In genomic region chr6:144644776-144645175, GRCh38 we compare ENCODE assay signal across 12 cellular contexts.
"Had no signal": no experiment of that assay in that cellular context is flagged by ENCODE, and none has a peak within 500 bp of the region (broad histone marks: within the 10 kb centered on the region; RNA-seq: fewer than 3 reads in every experiment).

No MANE protein-coding gene starts in this region.

- H3K27ac ChIP-seq: foreskin keratinocyte, heart left ventricle, parathyroid adenoma, skin epidermis, uterus had no signal

- H3K9me3 ChIP-seq: heart left ventricle, uterus had no signal

- H3K9ac ChIP-seq: parathyroid adenoma had no signal

- ATAC-seq: activated naive CD4-positive, alpha-beta T cell treated with anti-CD3 and anti-CD28 coated beads, Interleukin-2, amount 50 U/mL, for 72 hours; foreskin keratinocyte; heart left ventricle had no signal

- H3K27me3 ChIP-seq: foreskin keratinocyte, heart left ventricle, uterus had no signal

- H3K4me1 ChIP-seq: foreskin keratinocyte, parathyroid adenoma, uterus had no signal

- DNase-seq: activated CD4-positive, alpha-beta T cell treated with anti-CD3 and anti-CD28 coated beads, Interleukin-2, amount 10 ng/mL, durations not matched to agents 7 days and 5 days; activated CD4-positive, CD25-positive, alpha-beta regulatory T cell; activated effector memory CD4-positive, alpha-beta T cell treated with Interleukin-2 at 50 U/mL for 16 hours; amygdala; dermis blood vessel endothelial cell; foreskin keratinocyte; heart left ventricle; kidney; uterus had no signal

- H3K4me3 ChIP-seq: heart left ventricle, skin epidermis, uterus had no signal

- H3K36me3 ChIP-seq: heart left ventricle, uterus had no signal
